ENCODE assay signal across 14 cellular contexts in genomic region chr2:184685999-184686841, GRCh38.
DNase-seq lines count a peak whose midpoint lies in the region; ATAC-seq, FAIRE-seq and TF ChIP-seq lines count a peak whose summit lies in the region.
"Had no signal": no experiment of that assay in that cellular context is flagged by ENCODE, and none has a peak within 500 bp of the region (broad histone marks: within the 10 kb centered on the region; RNA-seq: fewer than 3 reads in every experiment).

No MANE protein-coding gene starts in this region.

- no peak for FAIRE-seq in D721Med (lab: Jason Lieb, UNC)
- FAIRE-seq: RCC 7860 had no signal

- DNase-seq in astrocyte of the hippocampus (ENCODE audit: low read depth, low spot score), result peak; percentile 28
- peak; percentile 26 for DNase-seq in kidney tubule cell (ENCODE audit: low spot score)
- no peak for DNase-seq in inferior parietal cortex (ENCODE audit: extremely low spot score)
- DNase-seq in HK-2 (ENCODE audit: unreplicated experiment), result no peak
- DNase-seq in D721Med (ENCODE audit: insufficient read length, low spot score), result no peak
- DNase-seq: activated CD8-positive, alpha-beta T cell treated with anti-CD3 and anti-CD28 coated beads for 36 hours; activated gamma-delta T cell treated with Interleukin-2 at 50 U/mL for 16 hours; BE2C; naive B cell; NCI-H510A had no signal

- TF ChIP-seq CTCF in D721Med (IDR thresholded peaks at IDR 0.05; ENCODE audit: insufficient read depth, missing control alignments), result no peak

- ATAC-seq in GM18520 (IDR thresholded peaks at IDR 0.05; ENCODE audit: unreplicated experiment), result peak; percentile 53
- ATAC-seq in HG02798 (IDR thresholded peaks at IDR 0.05; ENCODE audit: poor library complexity, unreplicated experiment), result peak; percentile 46
- ATAC-seq in HG03095 (IDR thresholded peaks at IDR 0.05; ENCODE audit: unreplicated experiment), result no peak
- ATAC-seq: activated CD8-positive, alpha-beta T cell treated with anti-CD3 and anti-CD28 coated beads for 36 hours had no signal

Comparison
In these comparisons a context has a peak if more than half of its experiments do, and no peak if none do; other contexts are left out.
1. DNase-seq: peak in astrocyte of the hippocampus (single experiment) and kidney tubule cell (single experiment); none in inferior parietal cortex (single experiment), HK-2 (single experiment) and D721Med (single experiment).